8 cellular contexts compared by ENCODE assay signal in the genomic region with DNA sequence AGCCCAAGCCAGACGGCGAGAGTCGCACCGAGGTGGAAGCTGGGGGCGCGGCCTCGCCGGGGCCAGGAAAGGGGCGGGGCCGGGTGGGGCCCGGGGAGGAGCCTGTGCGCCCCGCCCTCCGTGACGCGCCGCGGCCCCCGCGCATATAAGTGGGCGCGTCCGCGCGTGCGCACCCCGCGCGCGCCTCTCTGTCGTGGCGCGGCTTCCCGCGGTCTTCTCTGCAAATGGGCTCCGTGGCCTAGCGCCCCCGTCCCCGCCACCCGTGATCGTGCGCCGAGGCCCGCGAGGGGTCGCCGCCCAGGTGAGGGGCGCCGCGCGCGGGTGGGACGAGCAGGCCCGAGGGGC. TPM values are rescaled to one million over a fixed set of nuclear protein-coding genes. Genes with fewer than 3 reads are reported as not detected.
DNase-seq lines count a peak whose midpoint lies in the region; ATAC-seq and TF ChIP-seq lines count a peak whose summit lies in the region.

A gene with protein sequence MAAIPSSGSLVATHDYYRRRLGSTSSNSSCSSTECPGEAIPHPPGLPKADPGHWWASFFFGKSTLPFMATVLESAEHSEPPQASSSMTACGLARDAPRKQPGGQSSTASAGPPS (plus strand): TSS at position 172 of the 345 bp plus-strand sequence. CDS start 544 bp downstream, outside the sequence.

- DNase-seq in ACHN, result peak; percentile 69
- DNase-seq in NCI-H748 (lab: John Stamatoyannopoulos, UW; ENCODE audit: unreplicated experiment), result peak; percentile 74
- peak; percentile 85 for DNase-seq in activated CD8-positive, alpha-beta T cell treated with anti-CD3 and anti-CD28 coated beads for 36 hours
- DNase-seq in effector CD4-positive, alpha-beta T cell, result peak; percentile 80
- DNase-seq in lung microvascular endothelial cell (ENCODE audit: low read depth in 2 of 2), result peak; percentile 86 to 89
- peak; percentile 70 to 86 (median 74) for DNase-seq in stimulated activated CD4-positive, alpha-beta T cell treated with anti-CD3 and anti-CD28 coated beads, TNF-alpha, amount 100 ng/mL, for 1 hour (ENCODE audit: low read depth in 3 of 3, low spot score in 1 of 3)

- no peaks in the 10 kb centered on the region for H3K27me3 Mint-ChIP-seq in activated CD8-positive, alpha-beta T cell treated with anti-CD3 and anti-CD28 coated beads for 36 hours

- peak within 1 kb of the TSS; percentile 78 for H3K4me3 Mint-ChIP-seq in activated CD8-positive, alpha-beta T cell treated with anti-CD3 and anti-CD28 coated beads for 36 hours

- ATAC-seq in HG03064 (IDR thresholded peaks at IDR 0.05; ENCODE audit: low read depth, unreplicated experiment), result peak; percentile 54
- ATAC-seq in activated CD8-positive, alpha-beta T cell treated with anti-CD3 and anti-CD28 coated beads for 36 hours, result peak; percentile 88

- H3K4me1 Mint-ChIP-seq in activated CD8-positive, alpha-beta T cell treated with anti-CD3 and anti-CD28 coated beads for 36 hours (ENCODE audit: low read depth), result peaks cover 11% of the 10 kb centered on the region

- in situ Hi-C loops in ACHN (cut with HindIII; ENCODE audit: low pct_ligation_motif_present, low pct_unique_long_range_greater_than_20kb, low sequenced_read_pairs), result no loop called here

- no peak for TF ChIP-seq CTCF in activated CD8-positive, alpha-beta T cell treated with anti-CD3 and anti-CD28 coated beads for 36 hours (IDR thresholded peaks at IDR 0.05)

- H3K9me3 Mint-ChIP-seq in activated CD8-positive, alpha-beta T cell treated with anti-CD3 and anti-CD28 coated beads for 36 hours, result peaks cover 6% of the 10 kb centered on the region

- H3K27ac Mint-ChIP-seq in activated CD8-positive, alpha-beta T cell treated with anti-CD3 and anti-CD28 coated beads for 36 hours, result peak within 1 kb of the TSS; percentile 77

- POLR2A ChIA-PET in activated CD8-positive, alpha-beta T cell treated with anti-CD3 and anti-CD28 coated beads for 36 hours (lab: Charles Lee), result interaction anchor here (0.8 to 4.4 kb wide), 11 partner anchors 11 to 216 kb away, joined by 3 to 48 read pairs (median 4); partner anchors contain the start of genes LIME1 and PTK6

- TF ChIP-seq POLR2A in GM18526 (IDR thresholded peaks at IDR 0.05; ENCODE audit: extremely low read depth, insufficient read length), result peak; percentile 92

- H3K36me3 Mint-ChIP-seq in activated CD8-positive, alpha-beta T cell treated with anti-CD3 and anti-CD28 coated beads for 36 hours (ENCODE audit: low read depth), result peaks cover 30% of the 10 kb centered on the region

- CTCF ChIA-PET in activated CD8-positive, alpha-beta T cell treated with anti-CD3 and anti-CD28 coated beads for 36 hours (lab: Charles Lee), result interaction anchor here (1.0 to 3.8 kb wide), 6 partner anchors 17 to 127 kb away, joined by 3 to 22 read pairs (median 4); partner anchors contain the start of gene PTK6

- intact Hi-C loops in activated CD8-positive, alpha-beta T cell treated with anti-CD3 and anti-CD28 coated beads for 36 hours (cut with micrococcal nuclease), result no loop called here

RNA-seq across cellular contexts. Expression of the gene that starts here (rescaled TPM):
- total RNA-seq in activated CD8-positive, alpha-beta T cell treated with anti-CD3 and anti-CD28 coated beads for 36 hours, result 100 to 1,000 TPM; 193 to 226 TPM
- 16.3 and 21.2 TPM in 2 replicates for total RNA-seq in lung microvascular endothelial cell

Comparison
In these comparisons a context has a peak if more than half of its experiments do, and no peak if none do; other contexts are left out.
1. Peak in every context shown above with its lines: DNase-seq and ATAC-seq.